ENCODE assay signal across 9 cellular contexts in genomic region chr1:18681423-18681835, GRCh38. TPM values are rescaled to one million over a fixed set of nuclear protein-coding genes. Genes with fewer than 3 reads are reported as not detected.
A peak's percentile ranks its signal among the peaks of the same experiment; 100 is the strongest.
DNase-seq lines count a peak whose midpoint lies in the region; TF ChIP-seq lines count a peak whose summit lies in the region.
"Had no signal": no experiment of that assay in that cellular context is flagged by ENCODE, and none has a peak within 500 bp of the region (broad histone marks: within the 10 kb centered on the region; RNA-seq: fewer than 3 reads in every experiment).

No MANE protein-coding gene starts in this region.

- H3K9ac ChIP-seq in neuronal stem cell (ENCODE audit: low read depth, low read length, poor library complexity) = no peak overlapping the region

- no peak overlapping the region for H2BK120ac ChIP-seq in neuronal stem cell (ENCODE audit: low read depth, low read length)

- H3K27ac ChIP-seq in C4-2B (peak overlapping the region; percentile 46), neuronal stem cell (replicated peaks; ENCODE audit: low read length) (no peak overlapping the region)

- no peaks in the 10 kb centered on the region for H3K36me3 ChIP-seq in neuronal stem cell (replicated peaks in 1 of 2; ENCODE audit: control insufficient read depth in 2 of 2, insufficient read depth in 2 of 2, low read length in 2 of 2)

- DNase-seq in GM19238 (ENCODE audit: insufficient read length, low spot score) = peak; percentile 54
- DNase-seq in NCI-H69 (lab: John Stamatoyannopoulos, UW) = peak; percentile 47
- peak; percentile 25 to 39 for DNase-seq in cardiac fibroblast (ENCODE audit: low read depth in 2 of 2)
- no peak for DNase-seq in neuronal stem cell (ENCODE audit: low spot score)
- DNase-seq in KG1 (lab: John Stamatoyannopoulos, UW) = no peak
- DNase-seq in stimulated activated CD4-positive, alpha-beta T cell treated with anti-CD3 and anti-CD28 coated beads, Interleukin-4, amount 100 ng/mL, for 4 hours = no peak
- DNase-seq in GF-D8 (lab: John Stamatoyannopoulos, UW) = no peak

- no peak overlapping the region for H3K23ac ChIP-seq in neuronal stem cell (ENCODE audit: low read depth, low read length, poor library complexity)

- H2BK15ac ChIP-seq in neuronal stem cell (ENCODE audit: low read length) = no peak overlapping the region

- no peak overlapping the region for H2AK5ac ChIP-seq in neuronal stem cell (ENCODE audit: low read depth, low read length)

- H2AFZ ChIP-seq in neuronal stem cell (ENCODE audit: low read length) = peak overlapping the region; percentile 86

- no peak overlapping the region for H3K4me3 ChIP-seq in cardiac fibroblast (replicated peaks in 1 of 2; ENCODE audit: low read depth in 2 of 2, low read length in 2 of 2)
- no peak overlapping the region for H3K4me3 ChIP-seq in neuronal stem cell (ENCODE audit: low read length in 2 of 2)

- no peaks in the 10 kb centered on the region for H3K79me1 ChIP-seq in neuronal stem cell (ENCODE audit: low read depth, low read length)

- no peaks in the 10 kb centered on the region for H3K9me3 ChIP-seq in neuronal stem cell (replicated peaks in 1 of 2; ENCODE audit: control insufficient read depth in 2 of 2, insufficient read depth in 1 of 2, low read depth in 1 of 2, low read length in 2 of 2)

- no peak overlapping the region for H4K91ac ChIP-seq in neuronal stem cell (ENCODE audit: low read depth, low read length, poor library complexity)

- no peak overlapping the region for H2BK5ac ChIP-seq in neuronal stem cell (ENCODE audit: low read length)

- H3K4me2 ChIP-seq in neuronal stem cell (ENCODE audit: insufficient read depth, low read length, poor library complexity, severe bottlenecking) = no peak overlapping the region

- H3K4ac ChIP-seq in neuronal stem cell (ENCODE audit: low read length) = no peak overlapping the region

- no peak overlapping the region for H3K18ac ChIP-seq in neuronal stem cell (ENCODE audit: low read length)

- peak; percentile 68 for TF ChIP-seq CTCF in C4-2B (conservative IDR thresholded peaks at IDR 0.05)
- TF ChIP-seq CTCF in cardiac fibroblast (IDR thresholded peaks at IDR 0.05; ENCODE audit: low read depth, low read length) = peak; percentile 68

- peaks cover 2 to 7% of the 10 kb centered on the region in 2 donors for H3K4me1 ChIP-seq in neuronal stem cell (ENCODE audit: control insufficient read depth in 2 of 2, insufficient read depth in 1 of 2, low read depth in 1 of 2, low read length in 2 of 2)

- no peak overlapping the region for H2BK12ac ChIP-seq in neuronal stem cell (ENCODE audit: low read length)

- no peak overlapping the region for H4K8ac ChIP-seq in neuronal stem cell (ENCODE audit: low read depth, low read length)

- no CpG with 5 or more reads among the region's 4 CpGs for WGBS in neuronal stem cell (ENCODE audit: extremely low coverage in 2 of 2, insufficient read length in 2 of 2, insufficient replicate concordance in 1 of 2), 2 donors

- H3K14ac ChIP-seq in neuronal stem cell (ENCODE audit: low read length) = no peak overlapping the region

- H3K27me3 ChIP-seq in neuronal stem cell (ENCODE audit: control insufficient read depth in 3 of 3, insufficient read depth in 3 of 3, low read depth in 1 of 3, low read length in 3 of 3) = peaks cover 0 to 6% (median 0%) of the 10 kb centered on the region in 3 experiments

RNA-seq across cellular contexts. Expression of gene PAX7, which starts 50.8 kb away (rescaled TPM):
- 0.03 TPM for polyA plus RNA-seq in neuronal stem cell (2013, experiment 1 of 2)
- 0.06 TPM for polyA plus RNA-seq in neuronal stem cell (2013, experiment 2 of 2)
- polyA plus RNA-seq: IgD-negative memory B cell had no signal

Comparison
In these comparisons a context has a peak if more than half of its experiments do, and no peak if none do; other contexts are left out.
1. DNase-seq: peak in GM19238 (single experiment), NCI-H69 (single experiment) and cardiac fibroblast (2 of 2); none in neuronal stem cell (single experiment), KG1 (single experiment), stimulated activated CD4-positive, alpha-beta T cell treated with anti-CD3 and anti-CD28 coated beads, Interleukin-4, amount 100 ng/mL, for 4 hours (0 of 2) and GF-D8 (single experiment).